Comparison of ENCODE assay signal across 21 cellular contexts in genomic region chr19:670609-671075, GRCh38. TPM values are rescaled to one million over a fixed set of nuclear protein-coding genes. Genes with fewer than 3 reads are reported as not detected.
A peak's percentile ranks its signal among the peaks of the same experiment; 100 is the strongest.
DNase-seq lines count a peak whose midpoint lies in the region; ATAC-seq and TF ChIP-seq lines count a peak whose summit lies in the region.
"Had no signal": no experiment of that assay in that cellular context is flagged by ENCODE, and none has a peak within 500 bp of the region (broad histone marks: within the 10 kb centered on the region; RNA-seq: fewer than 3 reads in every experiment).

No MANE protein-coding gene starts in this region.

- intact Hi-C loops in activated T-helper 1 cell treated with anti-CD3 and anti-CD28 coated beads, Interleukin-12 subunit alpha, Interleukin-12 subunit beta, Interleukin-2, Interleukin-4 antibody, amounts not matched to agents 30 ng/mL and 10 ng/mL and 1 ng/mL, durations not matched to agents 14 hours and 24 hours and 36 hours (cut with micrococcal nuclease): no loop called here
- intact Hi-C loops in Calu3 (cut with micrococcal nuclease; ENCODE audit: unreplicated experiment): no loop called here

- H3K9me3 Mint-ChIP-seq in stimulated activated naive CD8-positive, alpha-beta T cell treated with anti-CD3 and anti-CD28 coated beads, Interleukin-15, amount 100 ng/mL, for 72 hours: no peaks in the 10 kb centered on the region
- no peaks in the 10 kb centered on the region for H3K9me3 Mint-ChIP-seq in activated T-helper 1 cell treated with anti-CD3 and anti-CD28 coated beads, Interleukin-12 subunit alpha, Interleukin-12 subunit beta, Interleukin-2, Interleukin-4 antibody, amounts not matched to agents 30 ng/mL and 10 ng/mL and 1 ng/mL, durations not matched to agents 14 hours and 24 hours and 36 hours
- H3K9me3 Mint-ChIP-seq in Calu3 (ENCODE audit: low read depth, unreplicated experiment): no peaks in the 10 kb centered on the region
- H3K9me3 Mint-ChIP-seq: activated B cell treated with CpG ODN at 0.5 μM for 24 hours had no signal

- peaks cover 27% of the 10 kb centered on the region for H3K27me3 Mint-ChIP-seq in stimulated activated naive CD8-positive, alpha-beta T cell treated with anti-CD3 and anti-CD28 coated beads, Interleukin-15, amount 100 ng/mL, for 72 hours
- H3K27me3 Mint-ChIP-seq in activated T-helper 1 cell treated with anti-CD3 and anti-CD28 coated beads, Interleukin-12 subunit alpha, Interleukin-12 subunit beta, Interleukin-2, Interleukin-4 antibody, amounts not matched to agents 30 ng/mL and 10 ng/mL and 1 ng/mL, durations not matched to agents 14 hours and 24 hours and 36 hours (ENCODE audit: insufficient read depth): peaks cover 25% of the 10 kb centered on the region
- H3K27me3 Mint-ChIP-seq in Calu3 (ENCODE audit: unreplicated experiment): no peaks in the 10 kb centered on the region

- peaks cover 8% of the 10 kb centered on the region for H3K4me1 Mint-ChIP-seq in stimulated activated naive CD8-positive, alpha-beta T cell treated with anti-CD3 and anti-CD28 coated beads, Interleukin-15, amount 100 ng/mL, for 72 hours
- H3K4me1 Mint-ChIP-seq in activated T-helper 1 cell treated with anti-CD3 and anti-CD28 coated beads, Interleukin-12 subunit alpha, Interleukin-12 subunit beta, Interleukin-2, Interleukin-4 antibody, amounts not matched to agents 30 ng/mL and 10 ng/mL and 1 ng/mL, durations not matched to agents 14 hours and 24 hours and 36 hours (ENCODE audit: low read depth): no peaks in the 10 kb centered on the region
- H3K4me1 Mint-ChIP-seq in Calu3 (ENCODE audit: low read depth, unreplicated experiment): no peaks in the 10 kb centered on the region

- no peak overlapping the region for H3K27ac Mint-ChIP-seq in stimulated activated naive CD8-positive, alpha-beta T cell treated with anti-CD3 and anti-CD28 coated beads, Interleukin-15, amount 100 ng/mL, for 72 hours
- no peak overlapping the region for H3K27ac Mint-ChIP-seq in activated T-helper 1 cell treated with anti-CD3 and anti-CD28 coated beads, Interleukin-12 subunit alpha, Interleukin-12 subunit beta, Interleukin-2, Interleukin-4 antibody, amounts not matched to agents 30 ng/mL and 10 ng/mL and 1 ng/mL, durations not matched to agents 14 hours and 24 hours and 36 hours
- H3K27ac Mint-ChIP-seq in Calu3 (ENCODE audit: unreplicated experiment): no peak overlapping the region
- H3K27ac Mint-ChIP-seq: activated B cell treated with CpG ODN at 0.5 μM for 24 hours, nephron had no signal

- H3K4me3 Mint-ChIP-seq in stimulated activated naive CD8-positive, alpha-beta T cell treated with anti-CD3 and anti-CD28 coated beads, Interleukin-15, amount 100 ng/mL, for 72 hours: no peak overlapping the region
- H3K4me3 Mint-ChIP-seq in activated T-helper 1 cell treated with anti-CD3 and anti-CD28 coated beads, Interleukin-12 subunit alpha, Interleukin-12 subunit beta, Interleukin-2, Interleukin-4 antibody, amounts not matched to agents 30 ng/mL and 10 ng/mL and 1 ng/mL, durations not matched to agents 14 hours and 24 hours and 36 hours: no peak overlapping the region
- no peak overlapping the region for H3K4me3 Mint-ChIP-seq in Calu3 (ENCODE audit: low read depth, unreplicated experiment)
- H3K4me3 Mint-ChIP-seq: activated B cell treated with CpG ODN at 0.5 μM for 24 hours, nephron had no signal

- peak; percentile 31 for ATAC-seq in stimulated activated naive CD8-positive, alpha-beta T cell treated with anti-CD3 and anti-CD28 coated beads, Interleukin-15, Interleukin-2, amounts not matched to agents 100 U/mL and 50 U/mL, for 24 hours
- no peak for ATAC-seq in stimulated activated naive CD8-positive, alpha-beta T cell treated with anti-CD3 and anti-CD28 coated beads, Interleukin-15, amount 100 ng/mL, for 72 hours
- no peak for ATAC-seq in GM19455 (IDR thresholded peaks at IDR 0.05; ENCODE audit: unreplicated experiment)
- ATAC-seq: foreskin keratinocyte, right cardiac atrium had no signal

- BruUV-seq in Calu3 (replicated peaks; lab: Mats Ljungman, UMichigan): no TSS peak

- CTCF ChIA-PET in Calu3 (lab: Charles Lee): no interaction called here

- peak; percentile 23 for TF ChIP-seq CTCF in fibroblast of the aortic adventitia (IDR thresholded peaks at IDR 0.05; ENCODE audit: insufficient read depth, low read length)
- no peak for TF ChIP-seq CTCF in Calu3 (IDR thresholded peaks at IDR 0.05; ENCODE audit: unreplicated experiment)

- no peak for DNase-seq in stimulated activated naive CD8-positive, alpha-beta T cell treated with anti-CD3 and anti-CD28 coated beads, Interleukin-15, Interleukin-2, amounts not matched to agents 100 U/mL and 50 U/mL, for 24 hours
- no peak for DNase-seq in stimulated activated naive CD8-positive, alpha-beta T cell treated with anti-CD3 and anti-CD28 coated beads, Interleukin-15, amount 100 ng/mL, for 72 hours
- peak; percentile 16 for DNase-seq in SW480 (ENCODE audit: low spot score)
- DNase-seq in fibroblast of the aortic adventitia (ENCODE audit: low read depth): no peak
- no peak for DNase-seq in activated T-helper 1 cell treated with anti-CD3 and anti-CD28 coated beads, Interleukin-12 subunit alpha, Interleukin-12 subunit beta, Interleukin-2, Interleukin-4 antibody, amounts not matched to agents 30 ng/mL and 10 ng/mL and 1 ng/mL, durations not matched to agents 14 hours and 24 hours and 36 hours (ENCODE audit: low spot score)
- DNase-seq in NOMO-1 (lab: John Stamatoyannopoulos, UW; ENCODE audit: unreplicated experiment in 2 of 2): no peak
- DNase-seq in Calu3: no peak
- DNase-seq: activated B cell treated with CpG ODN at 0.5 μM for 24 hours; activated CD8-positive, alpha-beta memory T cell treated with anti-CD3 and anti-CD28 coated beads, Interleukin-2, amount 50 U/mL, for 4 hours; activated naive CD4-positive, alpha-beta T cell treated with anti-CD3 and anti-CD28 coated beads, Interleukin-2, amount 50 U/mL, for 16 hours; effector CD4-positive, alpha-beta T cell; foreskin keratinocyte; NCI-H446; PC-9; right cardiac atrium; stimulated activated CD4-positive, alpha-beta T cell treated with anti-CD3 and anti-CD28 coated beads, Interleukin-4, amount 100 ng/mL, for 1 hour; SW 1271; transverse colon had no signal

- H3K36me3 Mint-ChIP-seq in activated T-helper 1 cell treated with anti-CD3 and anti-CD28 coated beads, Interleukin-12 subunit alpha, Interleukin-12 subunit beta, Interleukin-2, Interleukin-4 antibody, amounts not matched to agents 30 ng/mL and 10 ng/mL and 1 ng/mL, durations not matched to agents 14 hours and 24 hours and 36 hours (ENCODE audit: low read depth): no peaks in the 10 kb centered on the region
- peaks cover 6% of the 10 kb centered on the region for H3K36me3 Mint-ChIP-seq in Calu3 (ENCODE audit: insufficient read depth, unreplicated experiment)

- no peak overlapping the region for H3K4me3 ChIP-seq in fibroblast of the aortic adventitia (ENCODE audit: low read depth, low read length)
- H3K4me3 ChIP-seq: HAP-1, PC-9, transverse colon had no signal

RNA-seq across cellular contexts. Expression of gene FSTL3, which starts 5.5 kb away (rescaled TPM):
- total RNA-seq in fibroblast of the aortic adventitia (ENCODE audit: low replicate concordance) (14.8 and 148 TPM in 2 replicates), Calu3 (2022) (6.9 and 7.1 TPM in 2 replicates)
- 5.5 and 5.6 TPM in 2 replicates for total RNA-seq in activated T-helper 1 cell treated with anti-CD3 and anti-CD28 coated beads, Interleukin-12 subunit alpha, Interleukin-12 subunit beta, Interleukin-2, Interleukin-4 antibody, amounts not matched to agents 30 ng/mL and 10 ng/mL and 1 ng/mL, durations not matched to agents 14 hours and 24 hours and 36 hours

RNA-seq across cellular contexts. Expression of gene RNF126, which starts 7.6 kb away (rescaled TPM):
- total RNA-seq in fibroblast of the aortic adventitia (ENCODE audit: low replicate concordance) (24.5 and 28.9 TPM in 2 replicates), Calu3 (2022) (44.8 and 46.4 TPM in 2 replicates)
- total RNA-seq in activated T-helper 1 cell treated with anti-CD3 and anti-CD28 coated beads, Interleukin-12 subunit alpha, Interleukin-12 subunit beta, Interleukin-2, Interleukin-4 antibody, amounts not matched to agents 30 ng/mL and 10 ng/mL and 1 ng/mL, durations not matched to agents 14 hours and 24 hours and 36 hours: 107 and 110 TPM in 2 replicates

RNA-seq across cellular contexts. Expression of gene PRSS57, which starts 24.6 kb away (rescaled TPM):
- total RNA-seq in fibroblast of the aortic adventitia (ENCODE audit: low replicate concordance) (not detected in 2 replicates), Calu3 (2022) (not detected in 2 replicates)
- total RNA-seq in activated T-helper 1 cell treated with anti-CD3 and anti-CD28 coated beads, Interleukin-12 subunit alpha, Interleukin-12 subunit beta, Interleukin-2, Interleukin-4 antibody, amounts not matched to agents 30 ng/mL and 10 ng/mL and 1 ng/mL, durations not matched to agents 14 hours and 24 hours and 36 hours: not detected in 2 replicates
- total RNA-seq: activated B cell treated with CpG ODN at 0.5 μM for 24 hours, foreskin keratinocyte, PC-9, right cardiac atrium, transverse colon had no signal

RNA-seq across cellular contexts. Expression of gene FGF22, which starts 31.0 kb away (rescaled TPM):
- total RNA-seq in fibroblast of the aortic adventitia (ENCODE audit: low replicate concordance) (0.27 TPM in 1 of 2 replicates, not detected in the other), Calu3 (2022) (0.24 and 0.39 TPM in 2 replicates)
- not detected in 2 replicates for total RNA-seq in activated T-helper 1 cell treated with anti-CD3 and anti-CD28 coated beads, Interleukin-12 subunit alpha, Interleukin-12 subunit beta, Interleukin-2, Interleukin-4 antibody, amounts not matched to agents 30 ng/mL and 10 ng/mL and 1 ng/mL, durations not matched to agents 14 hours and 24 hours and 36 hours
- total RNA-seq: foreskin keratinocyte, PC-9, transverse colon had no signal

RNA-seq across cellular contexts. Expression of gene POLRMT, which starts 37.3 kb away (rescaled TPM):
- total RNA-seq in fibroblast of the aortic adventitia (ENCODE audit: low replicate concordance) (13.5 and 22.0 TPM in 2 replicates), Calu3 (2022) (51.4 and 57.5 TPM in 2 replicates)
- total RNA-seq in activated T-helper 1 cell treated with anti-CD3 and anti-CD28 coated beads, Interleukin-12 subunit alpha, Interleukin-12 subunit beta, Interleukin-2, Interleukin-4 antibody, amounts not matched to agents 30 ng/mL and 10 ng/mL and 1 ng/mL, durations not matched to agents 14 hours and 24 hours and 36 hours: 103 and 104 TPM in 2 replicates
